23 cellular contexts compared by ENCODE assay signal in genomic region chr2:172614932-172615331, GRCh38. TPM values are rescaled to one million over a fixed set of nuclear protein-coding genes. Genes with fewer than 3 reads are reported as not detected.
A peak's percentile ranks its signal among the peaks of the same experiment; 100 is the strongest.
DNase-seq lines count a peak whose midpoint lies in the region; TF ChIP-seq lines count a peak whose summit lies in the region.
"Had no signal": no experiment of that assay in that cellular context is flagged by ENCODE, and none has a peak within 500 bp of the region (broad histone marks: within the 10 kb centered on the region; RNA-seq: fewer than 3 reads in every experiment).

No MANE protein-coding gene starts in this region.

- intact Hi-C loops in Calu3 (cut with micrococcal nuclease; ENCODE audit: unreplicated experiment): no loop called here

- peak; percentile 74 for DNase-seq in astrocyte of the cerebellum (ENCODE audit: low read depth)
- DNase-seq in choroid plexus epithelial cell (ENCODE audit: low read depth): peak; percentile 96
- DNase-seq in Calu3: no peak
- no peak for DNase-seq in NOMO-1 treated with dmso at 0.1 percent for 144 hours (lab: John Stamatoyannopoulos, UW; ENCODE audit: unreplicated experiment)
- no peak for DNase-seq in SW 1271 (lab: John Stamatoyannopoulos, UW)
- DNase-seq: AML-193; CD4-positive, alpha-beta T cell; GDM1; Karpas-422; NCI-H1092; NCI-H1436; NCI-H187 treated with DMSO at 0.1 percent for 48 hours; NCI-H510A; NCI-H69; OCI-M1; Peyer's patch; SIG-M5; SK-N-SH had no signal

- H3K27ac Mint-ChIP-seq in nephron (peak overlapping the region in 2 of 3 experiments; percentile 6 to 48), Calu3 (ENCODE audit: unreplicated experiment) (no peak overlapping the region)
- H3K27ac Mint-ChIP-seq: CD4-positive, alpha-beta T cell had no signal

- peaks cover 26% of the 10 kb centered on the region for H3K4me1 Mint-ChIP-seq in nephron
- no peaks in the 10 kb centered on the region for H3K4me1 Mint-ChIP-seq in Calu3 (ENCODE audit: low read depth, unreplicated experiment)

- in situ Hi-C loops in astrocyte of the cerebellum (cut with HindIII; ENCODE audit: low sequenced_read_pairs): no loop called here

- peak; percentile 38; the same call in 1 of the 2 replicates for TF ChIP-seq EP300 in Ishikawa (IDR thresholded peaks at IDR 0.05; ENCODE audit: borderline replicate concordance)

- H3K36me3 Mint-ChIP-seq in nephron (ENCODE audit: low read depth): peaks cover 11% of the 10 kb centered on the region
- H3K36me3 Mint-ChIP-seq in Calu3 (ENCODE audit: insufficient read depth, unreplicated experiment): no peaks in the 10 kb centered on the region

- TF ChIP-seq CTCF in astrocyte of the cerebellum (IDR thresholded peaks at IDR 0.05; ENCODE audit: low read depth, low read length, missing control alignments) (no peak), choroid plexus epithelial cell (conservative IDR thresholded peaks at IDR 0.05; ENCODE audit: low read depth, low read length) (peak; percentile 27), nephron (IDR thresholded peaks at IDR 0.05; ENCODE audit: unreplicated experiment in 3 of 3) (no peak), Calu3 (IDR thresholded peaks at IDR 0.05; ENCODE audit: unreplicated experiment) (no peak)

- H3K27me3 Mint-ChIP-seq in nephron (ENCODE audit: low read depth) (no peaks in the 10 kb centered on the region), Calu3 (ENCODE audit: unreplicated experiment) (no peaks in the 10 kb centered on the region)
- H3K27me3 Mint-ChIP-seq: CD4-positive, alpha-beta T cell had no signal

- no TSS peak for BruUV-seq in Calu3 (replicated peaks; lab: Mats Ljungman, UMichigan)

- H3K9me3 Mint-ChIP-seq in nephron (no peaks in the 10 kb centered on the region), Calu3 (ENCODE audit: low read depth, unreplicated experiment) (no peaks in the 10 kb centered on the region)
- H3K9me3 Mint-ChIP-seq: CD4-positive, alpha-beta T cell had no signal

- no peak for TF ChIP-seq RAD21 in Ishikawa (IDR thresholded peaks at IDR 0.05; ENCODE audit: low read depth)

- CTCF ChIA-PET in Calu3 (lab: Charles Lee): no interaction called here

- H3K4me3 Mint-ChIP-seq in nephron (no peak overlapping the region), Calu3 (ENCODE audit: low read depth, unreplicated experiment) (no peak overlapping the region)
- H3K4me3 Mint-ChIP-seq: CD4-positive, alpha-beta T cell had no signal

- H3K4me3 ChIP-seq in astrocyte of the cerebellum (ENCODE audit: low read depth, low read length): no peak overlapping the region
- H3K4me3 ChIP-seq in choroid plexus epithelial cell (ENCODE audit: low read depth, low read length): no peak overlapping the region
- H3K4me3 ChIP-seq: A549; BLaER1 treated with 17β-estradiol and CSF1 and Interleukin-3, amounts not matched to agents 10 nM and 100 nM; GM12878; Peyer's patch had no signal

TF ChIP-seq in Ishikawa, 13 proteins besides CTCF, POLR2A, EP300 and RAD21:
- TF ChIP-seq FOXM1 (IDR thresholded peaks at IDR 0.05; ENCODE audit: borderline replicate concordance, low read depth) (no peak), USF1 (IDR thresholded peaks at IDR 0.05) (no peak), CEBPB (IDR thresholded peaks at IDR 0.05) (peak; percentile 57), NFIC (IDR thresholded peaks at IDR 0.05) (peak; percentile 77), EGR1 (IDR thresholded peaks at IDR 0.05) (peak; percentile 71)
TF ChIP-seq in Ishikawa: peak in this region for 3.

RNA-seq across cellular contexts. Expression of gene PDK1, which starts 59.0 kb away (rescaled TPM):
- total RNA-seq in Calu3 (2022): 13.0 and 16.8 TPM in 2 replicates

Comparison
In these comparisons a context has a peak if more than half of its experiments do, and no peak if none do; other contexts are left out.
1. DNase-seq: peak in astrocyte of the cerebellum (single experiment) and choroid plexus epithelial cell (single experiment); none in Calu3 (single experiment), NOMO-1 treated with dmso at 0.1 percent for 144 hours (single experiment) and SW 1271 (0 of 2).